18 cellular contexts compared by ENCODE assay signal in the genomic region with DNA sequence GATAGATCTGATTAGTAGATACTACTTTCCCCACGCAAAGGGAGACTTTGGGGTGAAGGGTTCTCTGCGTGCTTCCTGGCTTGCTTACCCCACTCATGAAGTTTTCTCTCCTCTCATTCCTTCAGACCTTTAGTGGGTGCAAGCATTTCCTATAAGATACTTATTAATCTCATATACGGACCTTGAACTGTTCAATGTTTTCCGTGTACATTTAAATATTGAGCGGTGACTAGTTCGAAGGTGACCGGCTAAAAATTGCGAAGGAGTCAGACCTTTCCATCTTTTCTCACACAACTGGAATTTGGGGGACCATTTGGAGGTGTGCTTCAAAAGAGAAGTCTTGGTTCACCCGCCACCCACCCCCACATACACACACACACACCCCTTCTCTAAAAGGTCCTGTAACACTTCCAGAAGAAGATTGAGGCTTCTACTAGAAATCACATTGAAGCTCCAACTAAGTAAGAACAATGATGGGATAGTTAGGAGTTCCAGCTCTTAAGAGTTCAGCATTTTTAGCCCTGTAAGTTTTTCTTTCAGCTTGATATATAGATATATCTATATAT. TPM values are rescaled to one million over a fixed set of nuclear protein-coding genes. Genes with fewer than 3 reads are reported as not detected.
DNase-seq lines count a peak whose midpoint lies in the region; ATAC-seq lines count a peak whose summit lies in the region.
"Had no signal": no experiment of that assay in that cellular context is flagged by ENCODE, and none has a peak within 500 bp of the region (broad histone marks: within the 10 kb centered on the region; RNA-seq: fewer than 3 reads in every experiment).

No MANE protein-coding gene starts in this region.

- peak overlapping the region; percentile 42; the same call in 1 of the 2 replicates for H3K4me3 ChIP-seq in HUES6 (ENCODE audit: low read depth, low read length)
- no peak overlapping the region for H3K4me3 ChIP-seq in thymus (ENCODE audit: low read length)
- H3K4me3 ChIP-seq: SK-N-MC had no signal

- DNase-seq in caudate nucleus (lab: John Stamatoyannopoulos, UW) (no peak), inferior parietal cortex (ENCODE audit: extremely low spot score) (peak; percentile 35), sciatic nerve (ENCODE audit: low spot score) (no peak), AG08396 (ENCODE audit: low spot score) (no peak)
- DNase-seq: C1 segment of cervical spinal cord; CD8-positive, alpha-beta memory T cell; DMS79; GOT3; MV-4-11; NCI-H226; NCI-H524; SHP77 had no signal

- no peak overlapping the region for H3K9ac ChIP-seq in HUES6 (ENCODE audit: low read length)
- H3K9ac ChIP-seq: KMS-11 had no signal

- H3K36me3 ChIP-seq in HUES6 (ENCODE audit: control insufficient read depth, insufficient read depth, low read length) (no peaks in the 10 kb centered on the region), thymus (ENCODE audit: control insufficient read depth, insufficient read depth) (no peaks in the 10 kb centered on the region)

- H3K9me3 ChIP-seq in HUES6 (ENCODE audit: control insufficient read depth, insufficient read depth, low read depth, low read length) (no peaks in the 10 kb centered on the region), thymus (ENCODE audit: control insufficient read depth) (no peaks in the 10 kb centered on the region)

- ATAC-seq in GM19395 (IDR thresholded peaks at IDR 0.05; ENCODE audit: unreplicated experiment) (no peak), sciatic nerve (no peak)

- H3K27ac ChIP-seq in HUES6 (ENCODE audit: low read depth, low read length) (no peak overlapping the region), caudate nucleus (ENCODE audit: low read depth, low read length) (peak overlapping the region; percentile 94), thymus (ENCODE audit: low read depth) (peak overlapping the region; percentile 74)
- H3K27ac ChIP-seq: KMS-11, SK-N-MC had no signal

- 15% methylated on average over 9 of the region's 9 CpGs for WGBS in thymus

- peaks cover 42% of the 10 kb centered on the region for H3K4me1 ChIP-seq in HUES6 (ENCODE audit: control insufficient read depth, insufficient read depth, low read length)
- H3K4me1 ChIP-seq in thymus (ENCODE audit: control insufficient read depth, insufficient read depth, low read length): no peaks in the 10 kb centered on the region

- intact Hi-C loops in sciatic nerve (cut with DNase I): no loop called here

- peaks cover 100% of the 10 kb centered on the region for H3K27me3 ChIP-seq in HUES6 (ENCODE audit: control insufficient read depth, insufficient read depth, low read length)
- peaks cover 69% of the 10 kb centered on the region for H3K27me3 ChIP-seq in thymus (ENCODE audit: control insufficient read depth, insufficient read depth)

RNA-seq across cellular contexts. Expression of gene FOXG1, which starts 6.1 kb away (rescaled TPM):
- polyA plus RNA-seq in thymus: 11.4 TPM
- total RNA-seq in sciatic nerve: 0.09 TPM
- total RNA-seq: CD8-positive, alpha-beta memory T cell; RPMI7951 had no signal
- polyA plus RNA-seq: CD8-positive, alpha-beta memory T cell had no signal
